In the genomic region with DNA sequence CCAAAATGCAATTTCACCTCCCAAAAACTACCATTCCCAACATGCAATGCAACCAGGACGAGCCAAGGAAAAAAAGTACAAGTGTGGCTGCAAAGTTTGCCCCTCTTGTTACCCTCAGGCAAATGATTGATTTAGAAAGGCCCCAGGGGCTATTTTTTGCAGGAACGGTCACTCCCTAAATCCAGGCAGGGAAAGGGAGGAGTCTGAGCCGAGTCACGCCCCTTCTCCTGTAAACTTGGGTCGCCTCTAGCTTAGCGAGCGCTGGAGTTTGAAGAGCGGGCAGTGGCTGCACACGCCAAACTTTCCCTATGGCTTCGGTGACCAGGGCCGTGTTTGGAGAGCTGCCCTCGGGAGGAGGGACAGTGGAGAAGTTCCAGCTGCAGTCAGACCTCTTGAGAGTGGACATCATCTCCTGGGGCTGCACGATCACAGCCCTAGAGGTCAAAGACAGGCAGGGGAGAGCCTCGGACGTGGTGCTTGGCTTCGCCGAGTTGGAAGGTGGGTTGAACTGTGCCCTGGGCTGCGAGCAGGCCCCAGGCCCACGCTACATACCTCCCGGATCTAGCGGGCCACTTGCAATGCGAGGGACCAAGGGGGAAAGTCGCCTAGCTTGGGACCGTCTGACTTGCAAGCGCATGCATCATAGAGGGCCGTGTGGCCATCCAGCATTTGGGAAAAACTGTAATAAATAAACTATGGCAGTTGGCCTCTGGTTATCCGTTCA, we compare ENCODE assay signal across 8 cellular contexts. TPM values are rescaled to one million over a fixed set of nuclear protein-coding genes. Genes with fewer than 3 reads are reported as not detected.
A peak's percentile ranks its signal among the peaks of the same experiment; 100 is the strongest.
DNase-seq lines count a peak whose midpoint lies in the region; ATAC-seq and TF ChIP-seq lines count a peak whose summit lies in the region.

Gene GALM, plus strand, starts transcription at position 261 of the 724 bp plus-strand sequence. Its CDS starts 48 bp downstream, at position 309.

- H3K4me3 ChIP-seq in WI38 (ENCODE audit: low read depth, low read length), result peak within 1 kb of the TSS; percentile 63

- intact Hi-C loops in dendritic cell treated with granulocyte-macrophage colony-stimulating factor and Interleukin-4, amounts not matched to agents 40 ng/mL and 50 ng/mL, for 4 days (cut with micrococcal nuclease), result loop anchor here (2.0 kb wide), 1 partner anchor 63 kb away; the partner anchor contains the start of gene HNRNPLL

- no peaks in the 10 kb centered on the region for H3K9me3 Mint-ChIP-seq in dendritic cell treated with granulocyte-macrophage colony-stimulating factor and Interleukin-4, amounts not matched to agents 40 ng/mL and 50 ng/mL, for 4 days

- peaks cover 19% of the 10 kb centered on the region for H3K36me3 Mint-ChIP-seq in dendritic cell treated with granulocyte-macrophage colony-stimulating factor and Interleukin-4, amounts not matched to agents 40 ng/mL and 50 ng/mL, for 4 days (ENCODE audit: low read depth)

- peaks cover 53% of the 10 kb centered on the region for H3K4me1 Mint-ChIP-seq in dendritic cell treated with granulocyte-macrophage colony-stimulating factor and Interleukin-4, amounts not matched to agents 40 ng/mL and 50 ng/mL, for 4 days (ENCODE audit: low read depth)

- ATAC-seq in GM19438 (IDR thresholded peaks at IDR 0.05; ENCODE audit: low read depth, unreplicated experiment), result peak; percentile 74
- no peak for ATAC-seq in HG02970 (IDR thresholded peaks at IDR 0.05; ENCODE audit: low FRiP score, unreplicated experiment)

- no peaks in the 10 kb centered on the region for H3K27me3 Mint-ChIP-seq in dendritic cell treated with granulocyte-macrophage colony-stimulating factor and Interleukin-4, amounts not matched to agents 40 ng/mL and 50 ng/mL, for 4 days

- H3K27ac Mint-ChIP-seq in dendritic cell treated with granulocyte-macrophage colony-stimulating factor and Interleukin-4, amounts not matched to agents 40 ng/mL and 50 ng/mL, for 4 days, result peak within 1 kb of the TSS; percentile 90

- peak; percentile 83 for DNase-seq in AG09319 (ENCODE audit: extremely low read depth, low read depth)
- DNase-seq in M059J (ENCODE audit: low read depth), result peak; percentile 67
- DNase-seq in kidney tubule cell (ENCODE audit: low spot score), result peak; percentile 84
- DNase-seq in stimulated activated CD4-positive, alpha-beta T cell treated with anti-CD3 and anti-CD28 coated beads, Interleukin-12 subunit alpha, Interleukin-12 subunit beta, amount 100 ng/mL, for 48 hours (ENCODE audit: low read depth in 2 of 3, low spot score in 1 of 3), result peak; percentile 31 to 59 (median 53)

- TF ChIP-seq CTCF in AG09319 (IDR thresholded peaks at IDR 0.05; ENCODE audit: low read depth, low read length), result no peak; the same call in 1 of the 2 replicates
- TF ChIP-seq CTCF in WI38 (IDR thresholded peaks at IDR 0.05; ENCODE audit: low read depth, low read length), result no peak

- H3K4me3 Mint-ChIP-seq in dendritic cell treated with granulocyte-macrophage colony-stimulating factor and Interleukin-4, amounts not matched to agents 40 ng/mL and 50 ng/mL, for 4 days, result peak within 1 kb of the TSS; percentile 83

RNA-seq across cellular contexts. Expression of gene GALM, which starts in this region (rescaled TPM):
- 3.1 and 3.7 TPM in 2 replicates for total RNA-seq in M059J (2014; rRNA removed; shearing (Covaris generic))
